19 cellular contexts compared by ENCODE assay signal in the genomic region with DNA sequence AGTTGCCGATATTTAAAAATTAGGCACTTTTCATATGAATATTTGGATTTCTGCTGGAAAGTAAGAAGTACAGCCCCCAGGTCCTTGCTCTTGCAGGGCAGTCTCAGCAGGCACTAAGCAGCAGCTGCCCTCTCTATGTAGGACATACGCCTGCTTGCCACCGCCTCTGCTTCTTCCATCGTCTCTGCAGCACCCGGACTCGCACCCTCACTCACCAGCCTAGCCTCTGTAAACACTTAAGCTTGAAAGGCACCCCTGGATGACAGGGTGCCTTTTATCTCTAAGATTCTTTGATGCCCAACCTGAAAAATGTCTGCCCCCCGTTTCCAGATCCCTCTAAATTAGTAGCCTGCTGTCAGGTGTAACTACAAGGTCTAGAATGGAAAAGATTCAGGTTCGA. TPM values are rescaled to one million over a fixed set of nuclear protein-coding genes. Genes with fewer than 3 reads are reported as not detected.
DNase-seq lines count a peak whose midpoint lies in the region; ATAC-seq and TF ChIP-seq lines count a peak whose summit lies in the region.
"Had no signal": no experiment of that assay in that cellular context is flagged by ENCODE, and none has a peak within 500 bp of the region (broad histone marks: within the 10 kb centered on the region; RNA-seq: fewer than 3 reads in every experiment).

No MANE protein-coding gene starts in this region.

- H3K27me3 ChIP-seq in CD4-positive, alpha-beta T cell (ENCODE audit: control insufficient read depth, insufficient read depth, low read length): no peaks in the 10 kb centered on the region
- H3K27me3 ChIP-seq: BLaER1 treated with 17β-estradiol and CSF1 and Interleukin-3, amounts not matched to agents 10 nM and 100 nM had no signal

- CTCF ChIA-PET in CD4-positive, alpha-beta T cell (lab: Charles Lee): no interaction called here
- CTCF ChIA-PET in Calu3 (lab: Charles Lee) (no interaction called here), HEK293T (lab: Yijun Ruan, JAX) (interaction anchor here (0.7 kb wide), 1 partner anchor 135 kb away, joined by 3 read pairs; no protein-coding TSS in a partner anchor)

- H3K4me1 Mint-ChIP-seq in CD4-positive, alpha-beta T cell (ENCODE audit: low read depth): no peaks in the 10 kb centered on the region
- H3K4me1 Mint-ChIP-seq in T-helper 17 cell (peaks cover 18% of the 10 kb centered on the region), natural killer cell (no peaks in the 10 kb centered on the region), Calu3 (ENCODE audit: low read depth, unreplicated experiment) (no peaks in the 10 kb centered on the region)

- intact Hi-C loops in CD4-positive, alpha-beta T cell (cut with DNase I, micrococcal nuclease): no loop called here
- intact Hi-C loops in natural killer cell (cut with micrococcal nuclease): no loop called here
- intact Hi-C loops in Calu3 (cut with micrococcal nuclease; ENCODE audit: unreplicated experiment): no loop called here

- BruUV-seq in Calu3 (replicated peaks; lab: Mats Ljungman, UMichigan): no TSS peak

- no peaks in the 10 kb centered on the region for H3K9me3 Mint-ChIP-seq in CD4-positive, alpha-beta T cell
- H3K9me3 Mint-ChIP-seq in natural killer cell (no peaks in the 10 kb centered on the region), Calu3 (ENCODE audit: low read depth, unreplicated experiment) (no peaks in the 10 kb centered on the region)

- peaks cover 69% of the 10 kb centered on the region for H3K36me3 Mint-ChIP-seq in CD4-positive, alpha-beta T cell (ENCODE audit: low read depth)
- H3K36me3 Mint-ChIP-seq in T-helper 17 cell (ENCODE audit: low read depth) (peaks cover 4% of the 10 kb centered on the region), natural killer cell (peaks cover 17% of the 10 kb centered on the region), Calu3 (ENCODE audit: insufficient read depth, unreplicated experiment) (peaks cover 64% of the 10 kb centered on the region)

- DNase-seq in activated CD8-positive, alpha-beta memory T cell treated with anti-CD3 and anti-CD28 coated beads, Interleukin-2, amount 50 U/mL, for 48 hours: peak; percentile 40
- no peak for DNase-seq in activated CD8-positive, alpha-beta memory T cell treated with anti-CD3 and anti-CD28 coated beads, Interleukin-2, amount 50 U/mL, for 4 hours
- DNase-seq in CD4-positive, alpha-beta T cell: no peak
- DNase-seq in T-helper 17 cell (no peak), natural killer cell (no peak), Calu3 (no peak), HEK293T (ENCODE audit: extremely low spot score) (no peak)
- no peak for DNase-seq in activated CD4-positive, alpha-beta T cell treated with anti-CD3 and anti-CD28 coated beads for 1 hour
- DNase-seq: COR-L47, DMS153, KG1, NCI-H1436, NCI-H2029 treated with DMSO at 0.1 percent for 48 hours, NCI-H774, RPMI8226 had no signal

- no peaks in the 10 kb centered on the region for H3K27me3 Mint-ChIP-seq in CD4-positive, alpha-beta T cell
- H3K27me3 Mint-ChIP-seq in T-helper 17 cell (no peaks in the 10 kb centered on the region), natural killer cell (ENCODE audit: low read depth in 2 of 2) (no peaks in the 10 kb centered on the region), Calu3 (ENCODE audit: unreplicated experiment) (no peaks in the 10 kb centered on the region)

- ATAC-seq in CD4-positive, alpha-beta T cell (ENCODE audit: poor library complexity): no peak
- ATAC-seq in T-helper 17 cell (no peak), natural killer cell (no peak)
- ATAC-seq: A549 had no signal

- peak overlapping the region; percentile 3 for H3K27ac Mint-ChIP-seq in CD4-positive, alpha-beta T cell
- peak overlapping the region; percentile 86 for H3K27ac Mint-ChIP-seq in T-helper 17 cell
- peak overlapping the region; percentile 9 to 62 for H3K27ac Mint-ChIP-seq in natural killer cell
- no peak overlapping the region for H3K27ac Mint-ChIP-seq in Calu3 (ENCODE audit: unreplicated experiment)

- no peaks in the 10 kb centered on the region for H3K9me3 ChIP-seq in CD4-positive, alpha-beta T cell (ENCODE audit: control insufficient read depth, low read length)
- no peaks in the 10 kb centered on the region for H3K9me3 ChIP-seq in T-helper 17 cell (ENCODE audit: control insufficient read depth, low read length, poor library complexity, severe bottlenecking)
- H3K9me3 ChIP-seq: A549; BLaER1 treated with 17β-estradiol and CSF1 and Interleukin-3, amounts not matched to agents 10 nM and 100 nM had no signal

- no peak overlapping the region for H3K4me3 Mint-ChIP-seq in CD4-positive, alpha-beta T cell
- peak overlapping the region; percentile 63 for H3K4me3 Mint-ChIP-seq in T-helper 17 cell
- H3K4me3 Mint-ChIP-seq in natural killer cell: no peak overlapping the region
- H3K4me3 Mint-ChIP-seq in Calu3 (ENCODE audit: low read depth, unreplicated experiment): no peak overlapping the region

- POLR2A ChIA-PET in CD4-positive, alpha-beta T cell (lab: Charles Lee): interaction anchor here (1.0 to 1.2 kb wide), 2 partner anchors 11 to 36 kb away, joined by 3 read pairs; a partner anchor contains a TSS
- POLR2A ChIA-PET in HEK293T (lab: Yijun Ruan, JAX): no interaction called here

- no peak overlapping the region for H3K27ac ChIP-seq in CD4-positive, alpha-beta T cell (ENCODE audit: low read depth, low read length)
- H3K27ac ChIP-seq: A549; BLaER1 treated with 17β-estradiol and CSF1 and Interleukin-3, amounts not matched to agents 10 nM and 100 nM had no signal

- no peak for TF ChIP-seq CTCF in CD4-positive, alpha-beta T cell (IDR thresholded peaks at IDR 0.05)
- no peak for TF ChIP-seq CTCF in natural killer cell (IDR thresholded peaks at IDR 0.05)
- TF ChIP-seq CTCF in Calu3 (IDR thresholded peaks at IDR 0.05; ENCODE audit: unreplicated experiment): no peak

TF ChIP-seq in HEK293T, 16 proteins besides CTCF, POLR2A, EP300 and RAD21:
- TF ChIP-seq ELF4 (IDR thresholded peaks at IDR 0.05) (no peak), ARNT (IDR thresholded peaks at IDR 0.05) (no peak), CTBP1 (IDR thresholded peaks at IDR 0.05; ENCODE audit: borderline replicate concordance) (no peak), NFRKB (IDR thresholded peaks at IDR 0.05) (no peak), TARDBP (IDR thresholded peaks at IDR 0.05) (no peak), FOXK2 (IDR thresholded peaks at IDR 0.05) (no peak)

RNA-seq across cellular contexts. Expression of a gene that starts 19.0 kb away (rescaled TPM):
- total RNA-seq in CD4-positive, alpha-beta T cell: not detected
- under 1 TPM; 0.12 to 0.37 TPM for total RNA-seq in T-helper 17 cell
- total RNA-seq in natural killer cell: under 1 TPM in 2 of 3 donors, not detected in 1; 0.09 to 0.13 TPM
- 15.3 and 22.2 TPM in 2 replicates for total RNA-seq in Calu3 (2022)

RNA-seq across cellular contexts. Expression of a gene that starts 35.9 kb away (rescaled TPM):
- total RNA-seq in CD4-positive, alpha-beta T cell: 100 to 1,000 TPM; 678 to 711 TPM
- total RNA-seq in T-helper 17 cell: 100 to 1,000 TPM; 478 to 531 TPM
- total RNA-seq in natural killer cell: 100 to 1,000 TPM; 250 to 357 (median 296) TPM
- 190 and 229 TPM in 2 replicates for total RNA-seq in Calu3 (2022)

RNA-seq across cellular contexts. Expression of a gene that starts 36.0 kb away (rescaled TPM):
- 10 to 100 TPM; 14.1 to 14.3 TPM for total RNA-seq in CD4-positive, alpha-beta T cell
- 10 to 100 TPM in 1 of 2 donors, 1 to 10 TPM in 1; 9.3 to 12.1 TPM for total RNA-seq in T-helper 17 cell
- 10 to 100 TPM; 10.1 to 15.1 (median 12.1) TPM for total RNA-seq in natural killer cell
- total RNA-seq in Calu3 (2022): 17.2 and 17.7 TPM in 2 replicates

RNA-seq across cellular contexts. Expression of a gene that starts 48.0 kb away (rescaled TPM):
- total RNA-seq in CD4-positive, alpha-beta T cell: not detected
- not detected for total RNA-seq in T-helper 17 cell
- total RNA-seq in natural killer cell: not detected
- not detected in 2 replicates for total RNA-seq in Calu3 (2022)
- total RNA-seq: H1, NCI-H460 had no signal

Comparison
In these comparisons a context has a peak if more than half of its experiments do, and no peak if none do; other contexts are left out.
1. RNA of a gene that starts 19.0 kb away (total RNA-seq): 15.3 to 22.2 TPM in Calu3; 0.12 to 0.37 TPM in T-helper 17 cell, not detected in CD4-positive, alpha-beta T cell and 0.09 to 0.13 TPM in natural killer cell; every median in the first group is over 10 times any median in the second.